ENCODE assay signal across 11 cellular contexts in genomic region chr10:24727811-24728210, GRCh38. TPM values are rescaled to one million over a fixed set of nuclear protein-coding genes. Genes with fewer than 3 reads are reported as not detected.
DNase-seq lines count a peak whose midpoint lies in the region; ATAC-seq and TF ChIP-seq lines count a peak whose summit lies in the region.
"Had no signal": no experiment of that assay in that cellular context is flagged by ENCODE, and none has a peak within 500 bp of the region (broad histone marks: within the 10 kb centered on the region; RNA-seq: fewer than 3 reads in every experiment).

No MANE protein-coding gene starts in this region.

- H3K9me2 ChIP-seq in PC-3 (replicated peaks; ENCODE audit: low read length): no peaks in the 10 kb centered on the region

- CTCF ChIA-PET in PC-3 (lab: Charles Lee): interaction anchor here (0.6 kb wide), 2 partner anchors 220 to 354 kb away, joined by 4 read pairs; no protein-coding TSS in a partner anchor
- CTCF ChIA-PET in activated CD4-positive, alpha-beta T cell treated with anti-CD3 and anti-CD28 coated beads for 36 hours (lab: Charles Lee): interaction anchor here (1.2 to 1.9 kb wide), 2 partner anchors 253 to 352 kb away, joined by 3 to 4 read pairs; no protein-coding TSS in a partner anchor

- H3K9me3 ChIP-seq in PC-3 (ENCODE audit: low read length): no peaks in the 10 kb centered on the region
- H3K9me3 ChIP-seq in Peyer's patch: no peaks in the 10 kb centered on the region

- no peak overlapping the region for H3K4me3 ChIP-seq in PC-3 (ENCODE audit: low read length)
- no peak overlapping the region for H3K4me3 ChIP-seq in fibroblast of mammary gland (ENCODE audit: control insufficient read depth, low read depth, low read length)
- no peak overlapping the region for H3K4me3 ChIP-seq in Peyer's patch

- H3K27ac ChIP-seq in PC-3 (ENCODE audit: low read length): no peak overlapping the region
- H3K27ac ChIP-seq in Peyer's patch: no peak overlapping the region

- H3K9ac ChIP-seq in PC-3 (ENCODE audit: low read length): no peak overlapping the region

- H3K79me2 ChIP-seq in PC-3 (ENCODE audit: low read length): peaks cover 3% of the 10 kb centered on the region; the same call in 1 of the 2 replicates

- TF ChIP-seq CTCF in PC-3 (conservative IDR thresholded peaks at IDR 0.05; ENCODE audit: low read depth, low read length) (peak; percentile 29; the same call in 1 of the 2 replicates), fibroblast of mammary gland (conservative IDR thresholded peaks at IDR 0.05; ENCODE audit: control insufficient read depth, insufficient read depth, low read depth, low read length) (peak; percentile 20), Peyer's patch (IDR thresholded peaks at IDR 0.05) (no peak), CD14-positive monocyte (IDR thresholded peaks at IDR 0.05) (no peak)

- no TSS peak for BruUV-seq in PC-3 (replicated peaks; lab: Mats Ljungman, UMichigan)

- no peak overlapping the region for H3K27ac Mint-ChIP-seq in CD14-positive monocyte
- H3K27ac Mint-ChIP-seq in activated CD4-positive, alpha-beta T cell treated with anti-CD3 and anti-CD28 coated beads for 36 hours: no peak overlapping the region
- H3K27ac Mint-ChIP-seq: activated T-helper 2 cell treated with anti-CD3 and anti-CD28 coated beads, Interferon-gamma antibody, Interleukin-2, Interleukin-4, amounts not matched to agents 10 μg/mL and 5 μg/mL and 100 μg/mL, durations not matched to agents 14 hours and 24 hours and 36 hours had no signal

- H3K27me3 ChIP-seq in PC-3 (ENCODE audit: low read length) (no peaks in the 10 kb centered on the region), Peyer's patch (no peaks in the 10 kb centered on the region)

- H3K9me3 Mint-ChIP-seq in CD14-positive monocyte: no peaks in the 10 kb centered on the region
- H3K9me3 Mint-ChIP-seq in activated CD4-positive, alpha-beta T cell treated with anti-CD3 and anti-CD28 coated beads for 36 hours (ENCODE audit: low read depth): no peaks in the 10 kb centered on the region
- H3K9me3 Mint-ChIP-seq: activated T-helper 2 cell treated with anti-CD3 and anti-CD28 coated beads, Interferon-gamma antibody, Interleukin-2, Interleukin-4, amounts not matched to agents 10 μg/mL and 5 μg/mL and 100 μg/mL, durations not matched to agents 14 hours and 24 hours and 36 hours had no signal

- no peak overlapping the region for H3K4me2 ChIP-seq in PC-3 (ENCODE audit: low read length)

- intact Hi-C loops in PC-3 (cut with micrococcal nuclease): loop anchor here (1.0 to 5.0 kb wide), 2 partner anchors 262 to 354 kb away; no protein-coding TSS in a partner anchor
- intact Hi-C loops in CD14-positive monocyte (cut with micrococcal nuclease): loop anchor here in 1 of 2 donors (10.0 kb wide), 1 partner anchor 287 kb away; the partner anchor contains the start of genes ENKUR and THNSL1
- intact Hi-C loops in activated CD4-positive, alpha-beta T cell treated with anti-CD3 and anti-CD28 coated beads for 36 hours (cut with DNase I, micrococcal nuclease): loop anchor here in 1 of 2 experiments (10.0 kb wide), 2 partner anchors 197 to 357 kb away; no protein-coding TSS in a partner anchor

- POLR2A ChIA-PET in PC-3 (lab: Charles Lee; ENCODE audit: unreplicated experiment): no interaction called here
- POLR2A ChIA-PET in activated CD4-positive, alpha-beta T cell treated with anti-CD3 and anti-CD28 coated beads for 36 hours (lab: Charles Lee): no interaction called here

- peaks cover 8% of the 10 kb centered on the region for H3K4me1 Mint-ChIP-seq in CD14-positive monocyte
- peaks cover 4% of the 10 kb centered on the region for H3K4me1 Mint-ChIP-seq in activated CD4-positive, alpha-beta T cell treated with anti-CD3 and anti-CD28 coated beads for 36 hours

- no peak overlapping the region for H2AFZ ChIP-seq in PC-3 (ENCODE audit: low read length)

- no peaks in the 10 kb centered on the region for H3F3A ChIP-seq in PC-3 (ENCODE audit: low read length, unreplicated experiment)

- no peak for TF ChIP-seq POLR2A in Peyer's patch (IDR thresholded peaks at IDR 0.05)

- no peaks in the 10 kb centered on the region for H3K36me3 Mint-ChIP-seq in CD14-positive monocyte
- H3K36me3 Mint-ChIP-seq in activated CD4-positive, alpha-beta T cell treated with anti-CD3 and anti-CD28 coated beads for 36 hours (ENCODE audit: low read depth): no peaks in the 10 kb centered on the region

- H3K36me3 ChIP-seq in PC-3 (ENCODE audit: low read depth, low read length) (no peaks in the 10 kb centered on the region), Peyer's patch (no peaks in the 10 kb centered on the region)

- H4K20me1 ChIP-seq in PC-3 (ENCODE audit: low read length): no peaks in the 10 kb centered on the region

- in situ Hi-C loops in ACHN (cut with HindIII; ENCODE audit: low pct_ligation_motif_present, low pct_unique_long_range_greater_than_20kb, low sequenced_read_pairs): no loop called here

- DNase-seq in ACHN (peak; percentile 37), ELR (ENCODE audit: low read depth) (peak; percentile 45), PC-3 (no peak), fibroblast of mammary gland (ENCODE audit: low read depth) (no peak), Peyer's patch (no peak), CD14-positive monocyte (ENCODE audit: low spot score) (no peak), HK-2 (ENCODE audit: unreplicated experiment) (no peak)
- DNase-seq in activated CD4-positive, alpha-beta T cell treated with anti-CD3 and anti-CD28 coated beads for 36 hours: no peak
- DNase-seq: NCI-H510A, right cardiac atrium had no signal

- ATAC-seq in PC-3: no peak
- no peak for ATAC-seq in activated CD4-positive, alpha-beta T cell treated with anti-CD3 and anti-CD28 coated beads for 36 hours
- ATAC-seq: right cardiac atrium had no signal

- peaks cover 3 to 12% (median 9%) of the 10 kb centered on the region in 3 donors for H3K27me3 Mint-ChIP-seq in CD14-positive monocyte (ENCODE audit: low read depth in 3 of 3)
- no peaks in the 10 kb centered on the region for H3K27me3 Mint-ChIP-seq in activated CD4-positive, alpha-beta T cell treated with anti-CD3 and anti-CD28 coated beads for 36 hours

- H3K4me3 Mint-ChIP-seq in CD14-positive monocyte: no peak overlapping the region
- no peak overlapping the region for H3K4me3 Mint-ChIP-seq in activated CD4-positive, alpha-beta T cell treated with anti-CD3 and anti-CD28 coated beads for 36 hours

- H3K4me1 ChIP-seq in PC-3 (ENCODE audit: insufficient read depth, low read length) (peaks cover 19% of the 10 kb centered on the region), Peyer's patch (no peaks in the 10 kb centered on the region)

RNA-seq across cellular contexts. Expression of gene ARHGAP21, which starts 4.1 kb away (rescaled TPM):
- total RNA-seq in PC-3 (2014; rRNA removed) (51.4 and 52.6 TPM in 2 replicates), Peyer's patch (10 to 100 TPM; 64.8 to 91.6 (median 69.8) TPM)
- polyA plus RNA-seq in CD14-positive monocyte: 1 to 10 TPM; 2.1 to 3.4 TPM
- 10 to 100 TPM; 19.7 to 25.9 TPM for total RNA-seq in activated CD4-positive, alpha-beta T cell treated with anti-CD3 and anti-CD28 coated beads for 36 hours

Comparison
In these comparisons a context has a peak if more than half of its experiments do, and no peak if none do; other contexts are left out.
1. DNase-seq: peak in ACHN (single experiment) and ELR (single experiment); none in PC-3 (single experiment), fibroblast of mammary gland (single experiment), Peyer's patch (0 of 3), CD14-positive monocyte (single experiment), HK-2 (single experiment) and activated CD4-positive, alpha-beta T cell treated with anti-CD3 and anti-CD28 coated beads for 36 hours (single experiment).
2. CTCF ChIP-seq: peak in PC-3 (single experiment) and fibroblast of mammary gland (single experiment); none in Peyer's patch (0 of 6) and CD14-positive monocyte (single experiment).